ENCODE assay signal across 11 cellular contexts in the genomic region with DNA sequence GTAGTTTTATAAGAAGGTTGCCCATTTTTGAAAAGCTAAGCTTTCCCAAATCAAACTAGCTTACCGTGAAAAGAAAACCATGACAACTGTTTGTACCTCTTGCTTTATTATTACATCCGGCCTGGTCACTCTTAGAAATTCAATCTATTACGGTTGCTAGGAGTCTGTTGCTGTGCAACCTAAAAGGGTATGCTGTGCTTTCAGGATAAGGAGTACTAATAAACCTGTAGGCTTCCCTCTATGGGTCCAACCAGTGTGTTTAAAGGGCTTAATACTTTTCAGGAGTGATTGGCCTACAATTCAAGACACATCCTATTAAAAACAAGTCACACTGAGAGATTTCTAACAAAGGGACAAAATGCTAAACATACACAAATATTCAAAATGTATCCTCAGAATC. TPM values are rescaled to one million over a fixed set of nuclear protein-coding genes. Genes with fewer than 3 reads are reported as not detected.
DNase-seq lines count a peak whose midpoint lies in the region; ATAC-seq and TF ChIP-seq lines count a peak whose summit lies in the region.
"Had no signal": no experiment of that assay in that cellular context is flagged by ENCODE, and none has a peak within 500 bp of the region (broad histone marks: within the 10 kb centered on the region; RNA-seq: fewer than 3 reads in every experiment).

No MANE protein-coding gene starts in this region.

- H3K27me3 Mint-ChIP-seq in CD14-positive monocyte (ENCODE audit: low read depth in 3 of 3) (no peaks in the 10 kb centered on the region), progenitor cell of endocrine pancreas (no peaks in the 10 kb centered on the region)

- H3K4me1 Mint-ChIP-seq in CD14-positive monocyte (peaks cover 16% of the 10 kb centered on the region), progenitor cell of endocrine pancreas (ENCODE audit: low read depth) (peaks cover 14% of the 10 kb centered on the region)

- 71 to 77% methylated on average over 3 of the region's 3 CpGs for WGBS in tibial nerve, 2 donors

- no peak overlapping the region for H3K4me3 Mint-ChIP-seq in CD14-positive monocyte
- no peak overlapping the region for H3K4me3 Mint-ChIP-seq in progenitor cell of endocrine pancreas (ENCODE audit: low read depth)

- TF ChIP-seq POLR2A in gastrocnemius medialis (IDR thresholded peaks at IDR 0.05) (no peak), tibial nerve (IDR thresholded peaks at IDR 0.05) (no peak)

- intact Hi-C loops in gastrocnemius medialis (cut with DNase I; ENCODE audit: low total_unique reads): no loop called here
- intact Hi-C loops in CD14-positive monocyte (cut with micrococcal nuclease): no loop called here

- H3K4me1 ChIP-seq in gastrocnemius medialis (peaks cover 25 to 57% of the 10 kb centered on the region in 2 donors), tibial nerve (peaks cover 0 to 27% (median 2%) of the 10 kb centered on the region in 4 donors)
- H3K4me1 ChIP-seq: right lobe of liver, upper lobe of right lung had no signal

- H3K4me3 ChIP-seq in gastrocnemius medialis (peak overlapping the region; percentile 4 to 26 (median 18)), tibial nerve (no peak overlapping the region)
- H3K4me3 ChIP-seq: lung, right lobe of liver, upper lobe of right lung had no signal

- no peaks in the 10 kb centered on the region for H3K27me3 ChIP-seq in gastrocnemius medialis
- H3K27me3 ChIP-seq in tibial nerve: no peaks in the 10 kb centered on the region
- H3K27me3 ChIP-seq: right lobe of liver, upper lobe of right lung had no signal

- H3K9me3 ChIP-seq in gastrocnemius medialis (no peaks in the 10 kb centered on the region), tibial nerve (no peaks in the 10 kb centered on the region)
- H3K9me3 ChIP-seq: right lobe of liver, upper lobe of right lung had no signal

- peaks cover 0 to 4% (median 0%) of the 10 kb centered on the region in 7 donors for H3K9me3 Mint-ChIP-seq in CD14-positive monocyte
- peaks cover 6% of the 10 kb centered on the region for H3K9me3 Mint-ChIP-seq in progenitor cell of endocrine pancreas (ENCODE audit: low read depth)

- TF ChIP-seq EP300 in tibial nerve (IDR thresholded peaks at IDR 0.05): no peak

- ATAC-seq in gastrocnemius medialis: peak in 1 of 2 donors; percentile 55
- ATAC-seq: right lobe of liver, upper lobe of right lung had no signal

- no peaks in the 10 kb centered on the region for H3K36me3 ChIP-seq in gastrocnemius medialis
- H3K36me3 ChIP-seq in tibial nerve: no peaks in the 10 kb centered on the region
- H3K36me3 ChIP-seq: right lobe of liver, upper lobe of right lung had no signal

- H3K27ac ChIP-seq in gastrocnemius medialis (peak overlapping the region; percentile 63 to 81 (median 72)), tibial nerve (no peak overlapping the region)
- H3K27ac ChIP-seq: right lobe of liver, upper lobe of right lung had no signal

- H3K27ac Mint-ChIP-seq in CD14-positive monocyte (no peak overlapping the region), progenitor cell of endocrine pancreas (no peak overlapping the region)

- in situ Hi-C loops in gastrocnemius medialis (cut with MboI; ENCODE audit: low sequenced_read_pairs in 4 of 4): no loop called here

- DNase-seq in LHCN-M2 (ENCODE audit: low read depth) (peak; percentile 77), NCI-H748 treated with DMSO at 0.1 percent for 48 hours (lab: John Stamatoyannopoulos, UW) (peak; percentile 91), fibroblast of peridontal ligament (ENCODE audit: extremely low read depth) (peak; percentile 29), gastrocnemius medialis (no peak), tibial nerve (ENCODE audit: low spot score in 2 of 2) (no peak), CD14-positive monocyte (ENCODE audit: low spot score) (no peak), progenitor cell of endocrine pancreas (ENCODE audit: low spot score, unreplicated experiment) (no peak)
- DNase-seq: NCI-H2107, right lobe of liver, upper lobe of right lung had no signal

- H3K36me3 Mint-ChIP-seq in CD14-positive monocyte: peaks cover 0 to 2% of the 10 kb centered on the region in 2 donors
- H3K36me3 Mint-ChIP-seq in progenitor cell of endocrine pancreas (ENCODE audit: insufficient read depth): peaks cover 6% of the 10 kb centered on the region

- no peak for TF ChIP-seq CTCF in gastrocnemius medialis (IDR thresholded peaks at IDR 0.05 in 4 of 5, conservative IDR thresholded peaks at IDR 0.05 in 1 of 5)
- no peak for TF ChIP-seq CTCF in tibial nerve (IDR thresholded peaks at IDR 0.05)
- no peak for TF ChIP-seq CTCF in CD14-positive monocyte (IDR thresholded peaks at IDR 0.05)
- no peak for TF ChIP-seq CTCF in progenitor cell of endocrine pancreas (IDR thresholded peaks at IDR 0.05; ENCODE audit: unreplicated experiment)

RNA-seq across cellular contexts. Expression of a gene that starts 27.1 kb away (rescaled TPM):
- 2.0 and 2.5 TPM in 2 replicates for total RNA-seq in LHCN-M2 (2014; rRNA removed)
- polyA plus RNA-seq in LHCN-M2 (2012): 0.68 TPM
- 10 to 100 TPM in 1 of 4 donors, 1 to 10 TPM in 3; 2.1 to 11.5 (median 7.3) TPM for total RNA-seq in gastrocnemius medialis
- 10 to 100 TPM; 10.9 to 20.8 (median 13.7) TPM for total RNA-seq in tibial nerve
- polyA plus RNA-seq in CD14-positive monocyte: 1 to 10 TPM; 1.7 to 3.2 TPM
- 53.9 and 57.2 TPM in 2 replicates for total RNA-seq in progenitor cell of endocrine pancreas

Comparison
In these comparisons a context has a peak if more than half of its experiments do, and no peak if none do; other contexts are left out.
1. DNase-seq: peak in LHCN-M2 (single experiment), NCI-H748 treated with DMSO at 0.1 percent for 48 hours (single experiment) and fibroblast of peridontal ligament (single experiment); none in gastrocnemius medialis (0 of 2), tibial nerve (0 of 2), CD14-positive monocyte (single experiment) and progenitor cell of endocrine pancreas (single experiment).
2. H3K27ac ChIP-seq: peak in gastrocnemius medialis (4 of 4); none in tibial nerve (0 of 4).
3. H3K4me3 ChIP-seq: peak in gastrocnemius medialis (4 of 4); none in tibial nerve (0 of 4).